Comparison of ENCODE assay signal across 9 cellular contexts in the genomic region with DNA sequence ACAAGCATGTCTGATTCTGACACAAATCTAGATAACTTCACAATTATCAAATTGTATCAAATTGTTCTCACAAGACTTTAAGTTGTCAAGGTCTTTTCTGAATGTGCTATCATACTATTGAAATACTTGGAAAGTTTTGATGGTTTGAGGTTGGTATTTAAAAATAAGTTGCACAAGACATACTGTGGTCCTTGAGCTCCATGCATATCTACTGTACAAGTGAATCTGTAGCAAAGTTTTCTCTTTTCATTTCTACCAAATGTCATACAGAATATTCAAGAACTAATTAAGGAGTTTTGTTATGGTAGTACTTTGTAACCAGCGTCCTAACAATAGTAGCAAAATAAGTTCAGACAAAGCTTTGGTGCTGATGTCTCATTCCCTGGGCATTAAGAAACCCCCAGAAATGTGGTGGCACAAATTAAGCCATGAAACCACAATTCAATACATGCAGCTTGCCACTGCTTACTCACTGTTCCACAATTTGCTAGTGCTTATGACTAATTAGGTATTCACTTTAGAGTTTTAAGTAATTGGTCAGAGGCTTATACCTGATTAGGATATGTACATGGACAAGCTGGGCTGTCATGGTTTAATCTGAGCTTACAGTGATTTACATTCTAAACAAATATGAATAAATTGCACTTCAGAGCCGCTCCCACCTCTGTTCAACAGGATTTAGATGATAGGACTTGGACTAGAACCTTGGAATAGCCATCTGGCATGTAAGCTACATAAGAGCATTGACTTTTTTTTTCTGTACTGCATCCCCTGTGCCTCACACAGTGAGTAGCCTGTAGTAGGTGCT. TPM values are rescaled to one million over a fixed set of nuclear protein-coding genes. Genes with fewer than 3 reads are reported as not detected.
DNase-seq lines count a peak whose midpoint lies in the region; ATAC-seq and TF ChIP-seq lines count a peak whose summit lies in the region.
"Had no signal": no experiment of that assay in that cellular context is flagged by ENCODE, and none has a peak within 500 bp of the region (broad histone marks: within the 10 kb centered on the region; RNA-seq: fewer than 3 reads in every experiment).

No MANE protein-coding gene starts in this region.

- no peak overlapping the region for H3K4me3 ChIP-seq in foreskin fibroblast (ENCODE audit: low read depth in 1 of 2, low read length in 2 of 2)

- peak; percentile 73 for ATAC-seq in SK-N-SH treated with all-trans-retinoic acid at 6 μM for 48 hours
- ATAC-seq in GM19395 (IDR thresholded peaks at IDR 0.05; ENCODE audit: unreplicated experiment) = no peak
- ATAC-seq in HG02852 (IDR thresholded peaks at IDR 0.05; ENCODE audit: unreplicated experiment) = no peak

- DNase-seq in AG08396 (ENCODE audit: low spot score) = peak; percentile 62
- peak; percentile 99 for DNase-seq in HCEC 1CT
- peak; percentile 94 to 97 for DNase-seq in foreskin fibroblast
- no peak for DNase-seq in HT-29 (ENCODE audit: low spot score)
- DNase-seq in pons (ENCODE audit: low spot score) = no peak
- DNase-seq: hippocampal formation had no signal

- no peak for TF ChIP-seq CTCF in foreskin fibroblast (IDR thresholded peaks at IDR 0.05; ENCODE audit: low read depth, low read length)

TF ChIP-seq in SK-N-SH treated with all-trans-retinoic acid at 6 μM for 48 hours, 23 proteins besides CTCF, POLR2A, EP300 and RAD21:
- TF ChIP-seq ZNF70 (CRISPR knock-in tag; IDR thresholded peaks at IDR 0.05) (no peak), GLIS3 (CRISPR knock-in tag; IDR thresholded peaks at IDR 0.05) (no peak), ARNTL (CRISPR knock-in tag; IDR thresholded peaks at IDR 0.05; ENCODE audit: borderline replicate concordance, low read depth) (no peak), BACH2 (CRISPR knock-in tag; IDR thresholded peaks at IDR 0.05; ENCODE audit: borderline replicate concordance) (no peak), SNAI2 (CRISPR knock-in tag; IDR thresholded peaks at IDR 0.05) (no peak), RARB (CRISPR knock-in tag; IDR thresholded peaks at IDR 0.05) (no peak), ZNF8 (CRISPR knock-in tag; IDR thresholded peaks at IDR 0.05) (no peak)
- TF ChIP-seq, protein P1, sequence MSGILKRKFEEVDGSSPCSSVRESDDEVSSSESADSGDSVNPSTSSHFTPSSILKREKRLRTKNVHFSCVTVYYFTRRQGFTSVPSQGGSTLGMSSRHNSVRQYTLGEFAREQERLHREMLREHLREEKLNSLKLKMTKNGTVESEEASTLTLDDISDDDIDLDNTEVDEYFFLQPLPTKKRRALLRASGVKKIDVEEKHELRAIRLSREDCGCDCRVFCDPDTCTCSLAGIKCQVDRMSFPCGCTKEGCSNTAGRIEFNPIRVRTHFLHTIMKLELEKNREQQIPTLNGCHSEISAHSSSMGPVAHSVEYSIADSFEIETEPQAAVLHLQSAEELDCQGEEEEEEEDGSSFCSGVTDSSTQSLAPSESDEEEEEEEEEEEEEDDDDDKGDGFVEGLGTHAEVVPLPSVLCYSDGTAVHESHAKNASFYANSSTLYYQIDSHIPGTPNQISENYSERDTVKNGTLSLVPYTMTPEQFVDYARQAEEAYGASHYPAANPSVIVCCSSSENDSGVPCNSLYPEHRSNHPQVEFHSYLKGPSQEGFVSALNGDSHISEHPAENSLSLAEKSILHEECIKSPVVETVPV (CRISPR knock-in tag; IDR thresholded peaks at IDR 0.05) = no peak
TF ChIP-seq in SK-N-SH treated with all-trans-retinoic acid at 6 μM for 48 hours: peak in this region for 0.

RNA-seq across cellular contexts. Expression of gene TBC1D23, which starts 8.8 kb away (rescaled TPM):
- 9.4 and 10.6 TPM in 2 replicates for total RNA-seq in HT-29 (2014; rRNA removed; shearing (Covaris generic))

Comparison
In these comparisons a context has a peak if more than half of its experiments do, and no peak if none do; other contexts are left out.
1. DNase-seq: peak in AG08396 (single experiment), HCEC 1CT (single experiment) and foreskin fibroblast (2 of 2); none in HT-29 (single experiment) and pons (single experiment).